ENCODE assay signal across 1 cellular context in the genomic region with DNA sequence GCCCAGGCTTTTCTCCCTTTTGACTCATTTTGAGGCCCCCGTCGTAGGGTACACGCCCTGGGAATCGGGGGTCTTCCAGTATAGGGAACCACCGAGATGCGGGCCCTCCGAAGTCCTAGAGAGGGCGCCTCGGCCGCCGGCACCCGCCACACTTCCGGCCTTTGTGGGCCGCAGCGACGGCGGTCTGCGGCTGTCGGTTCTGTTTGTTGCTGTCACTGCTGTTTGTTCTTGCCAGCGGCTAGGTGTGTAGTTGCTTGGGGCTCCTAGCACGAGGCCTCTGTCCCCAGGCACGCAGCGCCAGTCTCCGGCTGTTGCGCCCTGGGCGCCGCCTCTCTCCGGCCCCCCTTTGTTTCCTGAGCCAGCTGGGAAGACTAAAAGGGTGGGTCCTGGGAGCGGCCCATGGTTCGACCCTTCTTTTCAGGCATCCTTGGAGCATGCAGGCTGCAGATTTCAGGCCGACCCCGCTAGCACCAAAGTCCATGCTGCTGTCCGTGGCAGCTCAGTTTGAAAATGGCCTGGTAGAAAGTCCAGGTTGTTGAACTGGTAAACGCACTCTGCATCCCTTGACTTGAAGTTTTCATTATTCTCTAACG.
A peak's percentile ranks its signal among the peaks of the same experiment; 100 is the strongest.
TF ChIP-seq lines count a peak whose summit lies in the region.

No MANE protein-coding gene starts in this region.

TF ChIP-seq in HepG2, 621 proteins besides CTCF, POLR2A, EP300 and RAD21 (continued from another document and continues in another):
- TF ChIP-seq, protein P1, sequence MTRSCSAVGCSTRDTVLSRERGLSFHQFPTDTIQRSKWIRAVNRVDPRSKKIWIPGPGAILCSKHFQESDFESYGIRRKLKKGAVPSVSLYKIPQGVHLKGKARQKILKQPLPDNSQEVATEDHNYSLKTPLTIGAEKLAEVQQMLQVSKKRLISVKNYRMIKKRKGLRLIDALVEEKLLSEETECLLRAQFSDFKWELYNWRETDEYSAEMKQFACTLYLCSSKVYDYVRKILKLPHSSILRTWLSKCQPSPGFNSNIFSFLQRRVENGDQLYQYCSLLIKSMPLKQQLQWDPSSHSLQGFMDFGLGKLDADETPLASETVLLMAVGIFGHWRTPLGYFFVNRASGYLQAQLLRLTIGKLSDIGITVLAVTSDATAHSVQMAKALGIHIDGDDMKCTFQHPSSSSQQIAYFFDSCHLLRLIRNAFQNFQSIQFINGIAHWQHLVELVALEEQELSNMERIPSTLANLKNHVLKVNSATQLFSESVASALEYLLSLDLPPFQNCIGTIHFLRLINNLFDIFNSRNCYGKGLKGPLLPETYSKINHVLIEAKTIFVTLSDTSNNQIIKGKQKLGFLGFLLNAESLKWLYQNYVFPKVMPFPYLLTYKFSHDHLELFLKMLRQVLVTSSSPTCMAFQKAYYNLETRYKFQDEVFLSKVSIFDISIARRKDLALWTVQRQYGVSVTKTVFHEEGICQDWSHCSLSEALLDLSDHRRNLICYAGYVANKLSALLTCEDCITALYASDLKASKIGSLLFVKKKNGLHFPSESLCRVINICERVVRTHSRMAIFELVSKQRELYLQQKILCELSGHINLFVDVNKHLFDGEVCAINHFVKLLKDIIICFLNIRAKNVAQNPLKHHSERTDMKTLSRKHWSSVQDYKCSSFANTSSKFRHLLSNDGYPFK (CRISPR knock-in tag; IDR thresholded peaks at IDR 0.05; ENCODE audit: borderline replicate concordance) = peak; percentile 79; the same call in 1 of the 2 replicates
- TF ChIP-seq, protein P2, sequence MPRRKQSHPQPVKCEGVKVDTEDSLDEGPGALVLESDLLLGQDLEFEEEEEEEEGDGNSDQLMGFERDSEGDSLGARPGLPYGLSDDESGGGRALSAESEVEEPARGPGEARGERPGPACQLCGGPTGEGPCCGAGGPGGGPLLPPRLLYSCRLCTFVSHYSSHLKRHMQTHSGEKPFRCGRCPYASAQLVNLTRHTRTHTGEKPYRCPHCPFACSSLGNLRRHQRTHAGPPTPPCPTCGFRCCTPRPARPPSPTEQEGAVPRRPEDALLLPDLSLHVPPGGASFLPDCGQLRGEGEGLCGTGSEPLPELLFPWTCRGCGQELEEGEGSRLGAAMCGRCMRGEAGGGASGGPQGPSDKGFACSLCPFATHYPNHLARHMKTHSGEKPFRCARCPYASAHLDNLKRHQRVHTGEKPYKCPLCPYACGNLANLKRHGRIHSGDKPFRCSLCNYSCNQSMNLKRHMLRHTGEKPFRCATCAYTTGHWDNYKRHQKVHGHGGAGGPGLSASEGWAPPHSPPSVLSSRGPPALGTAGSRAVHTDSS (CRISPR knock-in tag; conservative IDR thresholded peaks at IDR 0.05) = no peak
- TF ChIP-seq ZFY (CRISPR knock-in tag; IDR thresholded peaks at IDR 0.05) = peak; percentile 87
- peak; percentile 76; the same call in 1 of the 2 replicates for TF ChIP-seq REL (CRISPR knock-in tag; conservative IDR thresholded peaks at IDR 0.05)
- TF ChIP-seq NR2C2 (CRISPR knock-in tag; IDR thresholded peaks at IDR 0.05; ENCODE audit: borderline replicate concordance) = peak; percentile 68; the same call in 1 of the 2 replicates
- TF ChIP-seq GATAD1 (CRISPR knock-in tag; IDR thresholded peaks at IDR 0.05) = peak; percentile 84
- no peak for TF ChIP-seq ZNF749 (CRISPR knock-in tag; IDR thresholded peaks at IDR 0.05; ENCODE audit: borderline replicate concordance)
- TF ChIP-seq KAT8 (CRISPR knock-in tag; IDR thresholded peaks at IDR 0.05) = peak; percentile 96
- TF ChIP-seq ZNF773 (CRISPR knock-in tag; IDR thresholded peaks at IDR 0.05; ENCODE audit: borderline replicate concordance) = no peak; the same call in 1 of the 2 replicates
- peak; percentile 68; the same call in 1 of the 2 replicates for TF ChIP-seq ZNF766 (CRISPR knock-in tag; IDR thresholded peaks at IDR 0.05; ENCODE audit: borderline replicate concordance)
- TF ChIP-seq MXI1 (IDR thresholded peaks at IDR 0.05; ENCODE audit: borderline replicate concordance, low read depth, low read length) = peak; percentile 88; the same call in 1 of the 3 replicates
- peak; percentile 85 for TF ChIP-seq DMAP1 (CRISPR knock-in tag; IDR thresholded peaks at IDR 0.05)
- TF ChIP-seq ZNF878 (CRISPR knock-in tag; IDR thresholded peaks at IDR 0.05) = peak; percentile 67; the same call in 1 of the 2 replicates
- peak; percentile 27; the same call in 1 of the 2 replicates for TF ChIP-seq ZNF652 (CRISPR knock-in tag; IDR thresholded peaks at IDR 0.05; ENCODE audit: borderline replicate concordance, low read depth)
- 0 out of 2 replicates have a peak, but pooled peaks have one; percentile 51 for TF ChIP-seq ZSCAN25 (CRISPR knock-in tag; IDR thresholded peaks at IDR 0.05)
- peak; percentile 50; the same call in 1 of the 2 replicates for TF ChIP-seq ZNF205 (CRISPR knock-in tag; IDR thresholded peaks at IDR 0.05)
- TF ChIP-seq ZSCAN9 (CRISPR knock-in tag; IDR thresholded peaks at IDR 0.05; ENCODE audit: borderline replicate concordance) = peak; percentile 77; the same call in 1 of the 2 replicates
- peak; percentile 51; the same call in 1 of the 2 replicates for TF ChIP-seq ARHGAP35 (CRISPR knock-in tag; IDR thresholded peaks at IDR 0.05; ENCODE audit: borderline replicate concordance)
- TF ChIP-seq, protein P3, sequence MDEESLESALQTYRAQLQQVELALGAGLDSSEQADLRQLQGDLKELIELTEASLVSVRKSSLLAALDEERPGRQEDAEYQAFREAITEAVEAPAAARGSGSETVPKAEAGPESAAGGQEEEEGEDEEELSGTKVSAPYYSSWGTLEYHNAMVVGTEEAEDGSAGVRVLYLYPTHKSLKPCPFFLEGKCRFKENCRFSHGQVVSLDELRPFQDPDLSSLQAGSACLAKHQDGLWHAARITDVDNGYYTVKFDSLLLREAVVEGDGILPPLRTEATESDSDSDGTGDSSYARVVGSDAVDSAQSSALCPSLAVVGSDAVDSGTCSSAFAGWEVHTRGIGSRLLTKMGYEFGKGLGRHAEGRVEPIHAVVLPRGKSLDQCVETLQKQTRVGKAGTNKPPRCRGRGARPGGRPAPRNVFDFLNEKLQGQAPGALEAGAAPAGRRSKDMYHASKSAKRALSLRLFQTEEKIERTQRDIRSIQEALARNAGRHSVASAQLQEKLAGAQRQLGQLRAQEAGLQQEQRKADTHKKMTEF (CRISPR knock-in tag; IDR thresholded peaks at IDR 0.05) = peak; percentile 93
- TF ChIP-seq ZNF292 (CRISPR knock-in tag; IDR thresholded peaks at IDR 0.05; ENCODE audit: borderline replicate concordance, low read depth) = peak; percentile 92
- TF ChIP-seq, protein P4, sequence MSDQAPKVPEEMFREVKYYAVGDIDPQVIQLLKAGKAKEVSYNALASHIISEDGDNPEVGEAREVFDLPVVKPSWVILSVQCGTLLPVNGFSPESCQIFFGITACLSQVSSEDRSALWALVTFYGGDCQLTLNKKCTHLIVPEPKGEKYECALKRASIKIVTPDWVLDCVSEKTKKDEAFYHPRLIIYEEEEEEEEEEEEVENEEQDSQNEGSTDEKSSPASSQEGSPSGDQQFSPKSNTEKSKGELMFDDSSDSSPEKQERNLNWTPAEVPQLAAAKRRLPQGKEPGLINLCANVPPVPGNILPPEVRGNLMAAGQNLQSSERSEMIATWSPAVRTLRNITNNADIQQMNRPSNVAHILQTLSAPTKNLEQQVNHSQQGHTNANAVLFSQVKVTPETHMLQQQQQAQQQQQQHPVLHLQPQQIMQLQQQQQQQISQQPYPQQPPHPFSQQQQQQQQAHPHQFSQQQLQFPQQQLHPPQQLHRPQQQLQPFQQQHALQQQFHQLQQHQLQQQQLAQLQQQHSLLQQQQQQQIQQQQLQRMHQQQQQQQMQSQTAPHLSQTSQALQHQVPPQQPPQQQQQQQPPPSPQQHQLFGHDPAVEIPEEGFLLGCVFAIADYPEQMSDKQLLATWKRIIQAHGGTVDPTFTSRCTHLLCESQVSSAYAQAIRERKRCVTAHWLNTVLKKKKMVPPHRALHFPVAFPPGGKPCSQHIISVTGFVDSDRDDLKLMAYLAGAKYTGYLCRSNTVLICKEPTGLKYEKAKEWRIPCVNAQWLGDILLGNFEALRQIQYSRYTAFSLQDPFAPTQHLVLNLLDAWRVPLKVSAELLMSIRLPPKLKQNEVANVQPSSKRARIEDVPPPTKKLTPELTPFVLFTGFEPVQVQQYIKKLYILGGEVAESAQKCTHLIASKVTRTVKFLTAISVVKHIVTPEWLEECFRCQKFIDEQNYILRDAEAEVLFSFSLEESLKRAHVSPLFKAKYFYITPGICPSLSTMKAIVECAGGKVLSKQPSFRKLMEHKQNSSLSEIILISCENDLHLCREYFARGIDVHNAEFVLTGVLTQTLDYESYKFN (CRISPR knock-in tag; conservative IDR thresholded peaks at IDR 0.05) = peak; percentile 60; the same call in 1 of the 2 replicates
- TF ChIP-seq ZNF556 (CRISPR knock-in tag; IDR thresholded peaks at IDR 0.05; ENCODE audit: borderline replicate concordance) = no peak; the same call in none of the 2 replicates
- TF ChIP-seq, protein P5, sequence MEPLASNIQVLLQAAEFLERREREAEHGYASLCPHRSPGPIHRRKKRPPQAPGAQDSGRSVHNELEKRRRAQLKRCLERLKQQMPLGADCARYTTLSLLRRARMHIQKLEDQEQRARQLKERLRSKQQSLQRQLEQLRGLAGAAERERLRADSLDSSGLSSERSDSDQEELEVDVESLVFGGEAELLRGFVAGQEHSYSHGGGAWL (CRISPR knock-in tag; IDR thresholded peaks at IDR 0.05) = peak; percentile 94
- no peak for TF ChIP-seq ZNF562 (CRISPR knock-in tag; IDR thresholded peaks at IDR 0.05; ENCODE audit: borderline replicate concordance)
- TF ChIP-seq, protein P6, sequence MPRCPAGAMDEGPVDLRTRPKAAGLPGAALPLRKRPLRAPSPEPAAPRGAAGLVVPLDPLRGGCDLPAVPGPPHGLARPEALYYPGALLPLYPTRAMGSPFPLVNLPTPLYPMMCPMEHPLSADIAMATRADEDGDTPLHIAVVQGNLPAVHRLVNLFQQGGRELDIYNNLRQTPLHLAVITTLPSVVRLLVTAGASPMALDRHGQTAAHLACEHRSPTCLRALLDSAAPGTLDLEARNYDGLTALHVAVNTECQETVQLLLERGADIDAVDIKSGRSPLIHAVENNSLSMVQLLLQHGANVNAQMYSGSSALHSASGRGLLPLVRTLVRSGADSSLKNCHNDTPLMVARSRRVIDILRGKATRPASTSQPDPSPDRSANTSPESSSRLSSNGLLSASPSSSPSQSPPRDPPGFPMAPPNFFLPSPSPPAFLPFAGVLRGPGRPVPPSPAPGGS (CRISPR knock-in tag; IDR thresholded peaks at IDR 0.05) = peak; percentile 73; the same call in 1 of the 2 replicates
- TF ChIP-seq SOX5 (CRISPR knock-in tag; IDR thresholded peaks at IDR 0.05; ENCODE audit: borderline replicate concordance) = peak; percentile 90
- TF ChIP-seq, protein P7, sequence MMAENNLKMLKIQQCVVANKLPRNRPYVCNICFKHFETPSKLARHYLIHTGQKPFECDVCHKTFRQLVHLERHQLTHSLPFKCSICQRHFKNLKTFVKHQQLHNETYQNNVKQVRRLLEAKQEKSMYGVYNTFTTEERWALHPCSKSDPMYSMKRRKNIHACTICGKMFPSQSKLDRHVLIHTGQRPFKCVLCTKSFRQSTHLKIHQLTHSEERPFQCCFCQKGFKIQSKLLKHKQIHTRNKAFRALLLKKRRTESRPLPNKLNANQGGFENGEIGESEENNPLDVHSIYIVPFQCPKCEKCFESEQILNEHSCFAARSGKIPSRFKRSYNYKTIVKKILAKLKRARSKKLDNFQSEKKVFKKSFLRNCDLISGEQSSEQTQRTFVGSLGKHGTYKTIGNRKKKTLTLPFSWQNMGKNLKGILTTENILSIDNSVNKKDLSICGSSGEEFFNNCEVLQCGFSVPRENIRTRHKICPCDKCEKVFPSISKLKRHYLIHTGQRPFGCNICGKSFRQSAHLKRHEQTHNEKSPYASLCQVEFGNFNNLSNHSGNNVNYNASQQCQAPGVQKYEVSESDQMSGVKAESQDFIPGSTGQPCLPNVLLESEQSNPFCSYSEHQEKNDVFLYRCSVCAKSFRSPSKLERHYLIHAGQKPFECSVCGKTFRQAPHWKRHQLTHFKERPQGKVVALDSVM (CRISPR knock-in tag; IDR thresholded peaks at IDR 0.05) = peak; percentile 64; the same call in 1 of the 2 replicates
- TF ChIP-seq, protein P8, sequence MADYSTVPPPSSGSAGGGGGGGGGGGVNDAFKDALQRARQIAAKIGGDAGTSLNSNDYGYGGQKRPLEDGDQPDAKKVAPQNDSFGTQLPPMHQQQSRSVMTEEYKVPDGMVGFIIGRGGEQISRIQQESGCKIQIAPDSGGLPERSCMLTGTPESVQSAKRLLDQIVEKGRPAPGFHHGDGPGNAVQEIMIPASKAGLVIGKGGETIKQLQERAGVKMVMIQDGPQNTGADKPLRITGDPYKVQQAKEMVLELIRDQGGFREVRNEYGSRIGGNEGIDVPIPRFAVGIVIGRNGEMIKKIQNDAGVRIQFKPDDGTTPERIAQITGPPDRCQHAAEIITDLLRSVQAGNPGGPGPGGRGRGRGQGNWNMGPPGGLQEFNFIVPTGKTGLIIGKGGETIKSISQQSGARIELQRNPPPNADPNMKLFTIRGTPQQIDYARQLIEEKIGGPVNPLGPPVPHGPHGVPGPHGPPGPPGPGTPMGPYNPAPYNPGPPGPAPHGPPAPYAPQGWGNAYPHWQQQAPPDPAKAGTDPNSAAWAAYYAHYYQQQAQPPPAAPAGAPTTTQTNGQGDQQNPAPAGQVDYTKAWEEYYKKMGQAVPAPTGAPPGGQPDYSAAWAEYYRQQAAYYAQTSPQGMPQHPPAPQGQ (CRISPR knock-in tag; IDR thresholded peaks at IDR 0.05; ENCODE audit: borderline replicate concordance) = no peak
- peak; percentile 94 for TF ChIP-seq ZSCAN31 (CRISPR knock-in tag; IDR thresholded peaks at IDR 0.05; ENCODE audit: low read depth)
- TF ChIP-seq ZNF709 (CRISPR knock-in tag; IDR thresholded peaks at IDR 0.05) = peak; percentile 28; the same call in 1 of the 2 replicates
- peak; percentile 63; the same call in 1 of the 2 replicates for TF ChIP-seq RFXAP (CRISPR knock-in tag; IDR thresholded peaks at IDR 0.05; ENCODE audit: borderline replicate concordance)
- no peak for TF ChIP-seq TBL1XR1 (IDR thresholded peaks at IDR 0.05; ENCODE audit: borderline replicate concordance, low read length, partially characterized antibody)
- peak; percentile 88 for TF ChIP-seq THAP11 (CRISPR knock-in tag; IDR thresholded peaks at IDR 0.05)
- TF ChIP-seq NFKB2 (CRISPR knock-in tag; IDR thresholded peaks at IDR 0.05; ENCODE audit: borderline replicate concordance) = peak; percentile 88; the same call in 1 of the 2 replicates
- TF ChIP-seq MTF2 (CRISPR knock-in tag; IDR thresholded peaks at IDR 0.05; ENCODE audit: borderline replicate concordance) = 0 out of 2 replicates have a peak, but pooled peaks have one; percentile 71
